In the genomic region with DNA sequence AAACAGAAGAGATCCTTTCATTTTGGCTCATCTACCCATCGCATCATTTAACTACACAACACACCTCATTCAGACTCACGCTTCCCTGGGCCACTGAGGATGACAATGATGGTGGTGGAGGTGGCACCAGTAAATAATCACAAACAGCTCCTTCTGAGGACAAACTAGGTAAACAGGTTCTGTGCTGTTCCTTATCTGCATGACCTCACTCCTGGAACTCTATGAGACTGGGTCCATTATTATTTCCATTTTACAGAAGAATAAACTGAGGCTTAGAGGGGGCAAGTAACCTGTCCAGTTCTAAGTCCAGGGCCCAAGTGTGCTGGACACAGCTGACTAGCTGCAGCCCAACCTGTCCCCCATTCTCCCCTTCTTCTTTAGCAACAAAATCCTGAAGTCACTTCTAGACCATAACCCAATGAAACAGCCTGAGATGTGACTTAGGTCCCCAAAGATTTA, we compare ENCODE assay signal across 13 cellular contexts. TPM values are rescaled to one million over a fixed set of nuclear protein-coding genes. Genes with fewer than 3 reads are reported as not detected.
DNase-seq lines count a peak whose midpoint lies in the region; ATAC-seq and TF ChIP-seq lines count a peak whose summit lies in the region.
"Had no signal": no experiment of that assay in that cellular context is flagged by ENCODE, and none has a peak within 500 bp of the region (broad histone marks: within the 10 kb centered on the region; RNA-seq: fewer than 3 reads in every experiment).

No MANE protein-coding gene starts in this region.

- H2AFZ ChIP-seq in SU-DHL-6 (ENCODE audit: low read depth, low read length, severe bottlenecking) (no peak overlapping the region), H9 (ENCODE audit: low read length) (no peak overlapping the region)
- H2AFZ ChIP-seq: hepatocyte had no signal

- H4K20me1 ChIP-seq in SU-DHL-6 (ENCODE audit: low read depth, low read length) (no peaks in the 10 kb centered on the region), H9 (ENCODE audit: control insufficient read depth, insufficient read depth, insufficient read length) (no peaks in the 10 kb centered on the region)

- no peak overlapping the region for H2BK20ac ChIP-seq in H9 (ENCODE audit: low read depth, low read length, poor library complexity, severe bottlenecking)

- no peaks in the 10 kb centered on the region for H3K27me3 ChIP-seq in SU-DHL-6 (ENCODE audit: low read length)
- H3K27me3 ChIP-seq in stomach smooth muscle (ENCODE audit: control insufficient read depth in 1 of 2, insufficient read depth in 2 of 2, low read length in 2 of 2) = no peaks in the 10 kb centered on the region
- no peaks in the 10 kb centered on the region for H3K27me3 ChIP-seq in H9 (ENCODE audit: insufficient read depth, low read length)
- H3K27me3 ChIP-seq: brain microvascular endothelial cell, hepatocyte, pancreas, upper lobe of left lung had no signal

- no peak overlapping the region for H3K23ac ChIP-seq in H9 (ENCODE audit: insufficient read length, low read depth, low read length)

- peak overlapping the region; percentile 60 for H3K27ac ChIP-seq in SU-DHL-6 (ENCODE audit: low read depth, low read length)
- H3K27ac ChIP-seq in stomach smooth muscle (ENCODE audit: low read length) = peak overlapping the region; percentile 94
- H3K27ac ChIP-seq in H9 (ENCODE audit: insufficient read length, low read depth, low read length) = no peak overlapping the region
- H3K27ac ChIP-seq: brain microvascular endothelial cell, hepatocyte, pancreas, upper lobe of left lung had no signal

- H3K9me2 ChIP-seq in SU-DHL-6 (replicated peaks; ENCODE audit: insufficient read depth, low read length) = no peaks in the 10 kb centered on the region

- no peak overlapping the region for H3T11ph ChIP-seq in H9 (ENCODE audit: low read length)

- no peak overlapping the region for H2AK5ac ChIP-seq in H9 (ENCODE audit: insufficient read length, low read length)

- peaks cover 68% of the 10 kb centered on the region for H3K4me1 Mint-ChIP-seq in activated T-cell treated with anti-CD3 and anti-CD28 coated beads, Interleukin-2, amount 50 U/mL, for 24 hours (ENCODE audit: low read depth)
- H3K4me1 Mint-ChIP-seq in activated T-cell treated with anti-CD3 and anti-CD28 coated beads, Interleukin-2, amount 50 U/mL, for 4 hours (ENCODE audit: low read depth) = peaks cover 42% of the 10 kb centered on the region
- peaks cover 17 to 35% of the 10 kb centered on the region in 2 experiments for H3K4me1 Mint-ChIP-seq in H9

- peaks cover 6% of the 10 kb centered on the region for H3K36me3 Mint-ChIP-seq in activated T-cell treated with anti-CD3 and anti-CD28 coated beads, Interleukin-2, amount 50 U/mL, for 24 hours (ENCODE audit: low read depth)
- H3K36me3 Mint-ChIP-seq in activated T-cell treated with anti-CD3 and anti-CD28 coated beads, Interleukin-2, amount 50 U/mL, for 4 hours (ENCODE audit: insufficient read depth) = peaks cover 2% of the 10 kb centered on the region
- no peaks in the 10 kb centered on the region; a peak in 2 of 7 replicates for H3K36me3 Mint-ChIP-seq in H9 (ENCODE audit: insufficient read depth in 1 of 3, low read depth in 3 of 3)

- H3K4me1 ChIP-seq in stomach smooth muscle (ENCODE audit: control insufficient read depth, insufficient read depth, low read length) (peaks cover 55% of the 10 kb centered on the region), H9 (ENCODE audit: insufficient read depth, low read length) (peaks cover 1% of the 10 kb centered on the region; the same call in 1 of the 2 replicates)
- H3K4me1 ChIP-seq: pancreas had no signal

- no peak overlapping the region for H2BK120ac ChIP-seq in H9 (ENCODE audit: low read depth, low read length, poor library complexity, severe bottlenecking)

- no peak overlapping the region for H2BK12ac ChIP-seq in H9 (ENCODE audit: insufficient read length, low read depth, low read length)

- H3K4me3 Mint-ChIP-seq in activated T-cell treated with anti-CD3 and anti-CD28 coated beads, Interleukin-2, amount 50 U/mL, for 24 hours = peak overlapping the region; percentile 65
- H3K4me3 Mint-ChIP-seq in activated T-cell treated with anti-CD3 and anti-CD28 coated beads, Interleukin-2, amount 50 U/mL, for 4 hours = no peak overlapping the region
- no peak overlapping the region for H3K4me3 Mint-ChIP-seq in H9

- no peak overlapping the region for H4K5ac ChIP-seq in H9 (ENCODE audit: insufficient read length, low read depth, low read length)

- H3K4ac ChIP-seq in H9 (ENCODE audit: low read depth, low read length) = no peak overlapping the region

- no peak for DNase-seq in activated T-cell treated with anti-CD3 and anti-CD28 coated beads, Interleukin-2, amount 50 U/mL, for 24 hours
- no peak for DNase-seq in activated T-cell treated with anti-CD3 and anti-CD28 coated beads, Interleukin-2, amount 50 U/mL, for 4 hours
- DNase-seq in H9 (no peak), NCI-H226 (no peak)
- DNase-seq: NCI-H1930, pancreas had no signal

- H3K4me3 ChIP-seq in SU-DHL-6 (ENCODE audit: insufficient read depth, low read length, poor library complexity, severe bottlenecking) (no peak overlapping the region), stomach smooth muscle (ENCODE audit: low read length in 2 of 2) (no peak overlapping the region)
- H3K4me3 ChIP-seq: hepatocyte, pancreas, upper lobe of left lung had no signal

- H3K4me2 ChIP-seq in SU-DHL-6 (ENCODE audit: low read depth, low read length, poor library complexity, severe bottlenecking) (peak overlapping the region; percentile 24), H9 (ENCODE audit: insufficient read depth, insufficient read length, low read length) (no peak overlapping the region)
- H3K4me2 ChIP-seq: hepatocyte had no signal

- TF ChIP-seq CTCF in SU-DHL-6 (IDR thresholded peaks at IDR 0.05; ENCODE audit: insufficient read depth, low read length, poor library complexity, severe bottlenecking) = no peak
- no peak for TF ChIP-seq CTCF in H9 (conservative IDR thresholded peaks at IDR 0.05)

- no peaks in the 10 kb centered on the region for H3K23me2 ChIP-seq in H9 (ENCODE audit: insufficient read length, low read depth, low read length, poor library complexity, severe bottlenecking)

- H3K79me2 ChIP-seq in SU-DHL-6 (ENCODE audit: insufficient read depth, low read length) = no peaks in the 10 kb centered on the region
- H3K79me2 ChIP-seq in H9 (ENCODE audit: insufficient read depth, low read length) = 0 out of 2 replicates have a peak, but pooled peaks cover 2% of the 10 kb centered on the region

- H4K91ac ChIP-seq in H9 (ENCODE audit: insufficient read length, low read depth, low read length) = no peak overlapping the region

- H4K8ac ChIP-seq in H9 (replicated peaks; ENCODE audit: insufficient read length, low read depth, low read length) = no peak overlapping the region

- H2BK15ac ChIP-seq in H9 (ENCODE audit: low read depth, low read length) = no peak overlapping the region

- no peaks in the 10 kb centered on the region for H3F3A ChIP-seq in SU-DHL-6 (ENCODE audit: insufficient read depth)

- H3K27me3 Mint-ChIP-seq in activated T-cell treated with anti-CD3 and anti-CD28 coated beads, Interleukin-2, amount 50 U/mL, for 24 hours = no peaks in the 10 kb centered on the region
- H3K27me3 Mint-ChIP-seq in activated T-cell treated with anti-CD3 and anti-CD28 coated beads, Interleukin-2, amount 50 U/mL, for 4 hours (ENCODE audit: low read depth) = no peaks in the 10 kb centered on the region
- H3K27me3 Mint-ChIP-seq in H9 (ENCODE audit: low read depth) = peaks cover 3% of the 10 kb centered on the region; the same call in 1 of the 2 replicates

- no peak overlapping the region for H2BK5ac ChIP-seq in H9 (ENCODE audit: insufficient read length, low read length)

- ATAC-seq in activated T-cell treated with anti-CD3 and anti-CD28 coated beads, Interleukin-2, amount 50 U/mL, for 4 hours = no peak
- ATAC-seq in esophagus mucosa = peak; percentile 21
- no peak for ATAC-seq in GM21390 (IDR thresholded peaks at IDR 0.05; ENCODE audit: unreplicated experiment)

- H3K9ac ChIP-seq in SU-DHL-6 (ENCODE audit: low read length) (peak overlapping the region; percentile 12; the same call in 1 of the 2 replicates), stomach smooth muscle (ENCODE audit: low read length in 2 of 2) (peak overlapping the region in 1 of 2 donors; percentile 52), H9 (ENCODE audit: extremely low read depth, insufficient read length, low read length) (no peak overlapping the region)

- peak overlapping the region; percentile 95 for H3K27ac Mint-ChIP-seq in activated T-cell treated with anti-CD3 and anti-CD28 coated beads, Interleukin-2, amount 50 U/mL, for 24 hours
- peak overlapping the region in 1 of 3 experiments; percentile 65; a peak in 1 of 7 replicates for H3K27ac Mint-ChIP-seq in H9

- H3K14ac ChIP-seq in H9 (ENCODE audit: insufficient read depth, low read length) = no peak overlapping the region

- no peaks in the 10 kb centered on the region for H3K9me3 Mint-ChIP-seq in activated T-cell treated with anti-CD3 and anti-CD28 coated beads, Interleukin-2, amount 50 U/mL, for 24 hours
- H3K9me3 Mint-ChIP-seq in activated T-cell treated with anti-CD3 and anti-CD28 coated beads, Interleukin-2, amount 50 U/mL, for 4 hours = no peaks in the 10 kb centered on the region
- no peaks in the 10 kb centered on the region for H3K9me3 Mint-ChIP-seq in H9

- H3K56ac ChIP-seq in H9 (ENCODE audit: insufficient read length, low read depth, low read length) = no peak overlapping the region

- H3K18ac ChIP-seq in H9 (ENCODE audit: insufficient read length, low read depth, low read length) = no peak overlapping the region

- no peaks in the 10 kb centered on the region for H3K36me3 ChIP-seq in SU-DHL-6 (ENCODE audit: low read length)
- H3K36me3 ChIP-seq in stomach smooth muscle (ENCODE audit: control insufficient read depth in 2 of 2, insufficient read depth in 2 of 2, low read length in 2 of 2) = no peaks in the 10 kb centered on the region
- H3K36me3 ChIP-seq: brain microvascular endothelial cell, pancreas had no signal

- no CpG with 5 or more reads among the region's 2 CpGs for WGBS in H9 (ENCODE audit: extremely low coverage, insufficient read length, low lambda C conversion rate)

- H3K79me1 ChIP-seq in H9 (ENCODE audit: insufficient read depth, low read depth, low read length, poor library complexity, severe bottlenecking) = no peaks in the 10 kb centered on the region

- H3K9me3 ChIP-seq in SU-DHL-6 (ENCODE audit: insufficient read depth, low read length) = no peaks in the 10 kb centered on the region
- no peaks in the 10 kb centered on the region for H3K9me3 ChIP-seq in stomach smooth muscle (ENCODE audit: control insufficient read depth in 2 of 2, low read length in 2 of 2)
- no peaks in the 10 kb centered on the region for H3K9me3 ChIP-seq in H9 (ENCODE audit: control insufficient read depth, low read depth, low read length)
- H3K9me3 ChIP-seq: pancreas, upper lobe of left lung had no signal

RNA-seq across cellular contexts. Expression of a gene that starts 50.4 kb away (rescaled TPM):
- 10 to 100 TPM; 49.4 to 59.7 (median 59.1) TPM for total RNA-seq in activated T-cell treated with anti-CD3 and anti-CD28 coated beads, Interleukin-2, amount 50 U/mL, for 4 hours
- 22.1 TPM for total RNA-seq in esophagus mucosa
- 89.5 and 92.7 TPM in 2 replicates for total RNA-seq in H9 (2021)
